1 cellular context compared by ENCODE assay signal in the genomic region with DNA sequence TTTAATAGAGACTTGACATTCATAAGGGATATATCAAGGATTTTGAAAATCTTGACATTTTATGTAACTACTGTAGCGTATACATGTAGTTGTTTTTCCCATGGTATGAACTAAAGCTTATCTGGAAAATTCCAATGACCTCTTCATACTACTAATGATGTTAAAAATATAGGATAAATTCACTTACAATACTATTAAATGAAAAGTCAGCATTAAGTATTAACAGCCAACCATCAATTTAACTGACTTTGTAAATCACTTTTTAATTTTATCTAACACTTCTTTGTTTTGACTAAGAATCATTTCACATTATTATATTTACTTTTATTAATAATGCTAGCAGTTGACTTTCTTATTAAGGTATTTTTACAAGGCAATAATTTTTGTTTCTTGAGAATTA.
TF ChIP-seq lines count a peak whose summit lies in the region.

No MANE protein-coding gene starts in this region.

TF ChIP-seq in IMR-90, 13 proteins besides CTCF, POLR2A, EP300 and RAD21 (continued from another document):
- no peak for TF ChIP-seq USF2 (IDR thresholded peaks at IDR 0.05; ENCODE audit: low read depth, low read length)
- TF ChIP-seq CEBPB (IDR thresholded peaks at IDR 0.05; ENCODE audit: low read depth, low read length): no peak
- no peak for TF ChIP-seq NFE2L2 (IDR thresholded peaks at IDR 0.05; ENCODE audit: low read depth, low read length)
- no peak for TF ChIP-seq MAFK (IDR thresholded peaks at IDR 0.05; ENCODE audit: low read depth, low read length)
